1 cellular context compared by ENCODE assay signal in genomic region chr18:35247412-35248249, GRCh38.
TF ChIP-seq lines count a peak whose summit lies in the region.

No MANE protein-coding gene starts in this region.

TF ChIP-seq in GM12878, 131 proteins besides CTCF, POLR2A, EP300 and RAD21:
- TF ChIP-seq ZBED1 (IDR thresholded peaks at IDR 0.05; ENCODE audit: borderline replicate concordance), result no peak
- peak in 1 of 2 experiments; percentile 31; a peak in 1 of 4 replicates for TF ChIP-seq ETV6 (conservative IDR thresholded peaks at IDR 0.05 in 1 of 2, IDR thresholded peaks at IDR 0.05 in 1 of 2; ENCODE audit: borderline replicate concordance in 1 of 2, low read depth in 1 of 2)
- no peak for TF ChIP-seq ATF7 (IDR thresholded peaks at IDR 0.05; ENCODE audit: low read depth)
- peak; percentile 76; the same call in 1 of the 2 replicates for TF ChIP-seq SPI1 (IDR thresholded peaks at IDR 0.05; ENCODE audit: borderline replicate concordance, insufficient read depth, low read depth, low read length)
- peak; percentile 31; the same call in 1 of the 2 replicates for TF ChIP-seq ZBTB33 (IDR thresholded peaks at IDR 0.05)
- TF ChIP-seq ZNF207 (IDR thresholded peaks at IDR 0.05; ENCODE audit: borderline replicate concordance), result no peak
- no peak for TF ChIP-seq FOXK2 (IDR thresholded peaks at IDR 0.05)
- TF ChIP-seq TCF12 (IDR thresholded peaks at IDR 0.05; ENCODE audit: low read depth, low read length), result no peak
- TF ChIP-seq MYC (IDR thresholded peaks at IDR 0.05; ENCODE audit: insufficient read depth, insufficient read length, insufficient replicate concordance, low read length, severe bottlenecking), result no peak
- TF ChIP-seq HSF1 (IDR thresholded peaks at IDR 0.05; ENCODE audit: low read depth, low read length), result no peak
- no peak for TF ChIP-seq MEF2A (IDR thresholded peaks at IDR 0.05; ENCODE audit: insufficient read depth, low read depth, low read length)
TF ChIP-seq in GM12878: peak in this region for 3.
